35 cellular contexts compared by ENCODE assay signal in the genomic region with DNA sequence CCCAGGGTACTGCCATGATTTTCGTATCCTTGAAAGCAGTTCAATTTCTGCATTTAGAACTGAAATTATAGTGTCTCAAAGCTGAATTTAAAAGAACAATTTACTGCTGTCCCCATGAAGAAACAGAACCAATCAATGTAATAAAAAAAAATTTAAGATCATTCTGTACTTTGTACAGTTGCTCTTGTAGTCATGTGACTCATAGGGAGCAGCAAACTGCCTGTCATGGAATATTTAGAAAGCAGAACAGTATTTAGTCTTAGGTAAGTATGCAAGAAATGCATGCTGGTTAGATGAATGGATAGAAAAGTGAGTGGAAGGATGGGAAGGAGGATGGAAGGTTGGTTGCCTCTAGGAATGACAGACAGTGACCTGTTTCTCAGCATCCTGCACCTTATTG.
DNase-seq lines count a peak whose midpoint lies in the region; ATAC-seq, FAIRE-seq and TF ChIP-seq lines count a peak whose summit lies in the region.
"Had no signal": no experiment of that assay in that cellular context is flagged by ENCODE, and none has a peak within 500 bp of the region (broad histone marks: within the 10 kb centered on the region; RNA-seq: fewer than 3 reads in every experiment).

No MANE protein-coding gene starts in this region.

- no peak for TF ChIP-seq CTCF in K562 (IDR thresholded peaks at IDR 0.05 in 2 of 3, conservative IDR thresholded peaks at IDR 0.05 in 1 of 3; ENCODE audit: insufficient read depth in 2 of 3, low read depth in 1 of 3, low read length in 3 of 3)
- TF ChIP-seq CTCF in mucosa of descending colon (IDR thresholded peaks at IDR 0.05), result no peak

- H3K9me3 ChIP-seq in K562 (replicated peaks; ENCODE audit: control insufficient read depth, insufficient read depth, low read depth, low read length), result no peaks in the 10 kb centered on the region
- no peaks in the 10 kb centered on the region for H3K9me3 ChIP-seq in mucosa of descending colon
- H3K9me3 ChIP-seq: A549; BE2C; BLaER1; BLaER1 treated with 17β-estradiol and CSF1 and Interleukin-3, amounts not matched to agents 10 nM and 100 nM; Caco-2 had no signal

- no peak for ATAC-seq in K562
- peak; percentile 64 for ATAC-seq in left colon
- peak; percentile 43 for ATAC-seq in mucosa of descending colon
- no peak for ATAC-seq in GM18520 (IDR thresholded peaks at IDR 0.05; ENCODE audit: unreplicated experiment)
- no peak for ATAC-seq in stimulated activated naive B cell treated with anti-CD40 and anti-IgM and Interleukin-4, amounts not matched to agents 10 μg/mL and 1 μg/mL and 100 μg/mL, for 72 hours (replicated peaks)
- ATAC-seq: A549; CD8-positive, alpha-beta T cell had no signal

- H3K27ac ChIP-seq in K562 (ENCODE audit: extremely low read depth, low read depth, low read length), result no peak overlapping the region
- H3K27ac ChIP-seq: 22Rv1; A549; BLaER1; BLaER1 treated with 17β-estradiol and CSF1 and Interleukin-3, amounts not matched to agents 10 nM and 100 nM; C4-2B had no signal

- no peaks in the 10 kb centered on the region for H3K9me3 Mint-ChIP-seq in stimulated activated naive B cell treated with anti-CD40 and anti-IgM and Interleukin-4, amounts not matched to agents 10 μg/mL and 1 μg/mL and 100 μg/mL, for 72 hours

- H2AFZ ChIP-seq in K562 (ENCODE audit: low read depth, low read length), result no peak overlapping the region

- H3K27ac Mint-ChIP-seq in stimulated activated naive B cell treated with anti-CD40 and anti-IgM and Interleukin-4, amounts not matched to agents 10 μg/mL and 1 μg/mL and 100 μg/mL, for 72 hours, result no peak overlapping the region
- H3K27ac Mint-ChIP-seq: B cell; CD14-positive monocyte; CD4-positive, alpha-beta memory T cell; CD4-positive, alpha-beta T cell; CD4-positive, CD25-positive, alpha-beta regulatory T cell; CD8-positive, alpha-beta memory T cell; CD8-positive, alpha-beta T cell had no signal

- no peak overlapping the region for H3K4me3 Mint-ChIP-seq in stimulated activated naive B cell treated with anti-CD40 and anti-IgM and Interleukin-4, amounts not matched to agents 10 μg/mL and 1 μg/mL and 100 μg/mL, for 72 hours
- H3K4me3 Mint-ChIP-seq: B cell; CD14-positive monocyte; CD4-positive, alpha-beta memory T cell; CD4-positive, alpha-beta T cell; CD4-positive, CD25-positive, alpha-beta regulatory T cell; CD8-positive, alpha-beta memory T cell; CD8-positive, alpha-beta T cell had no signal

- intact Hi-C loops in K562 (cut with micrococcal nuclease) (no loop called here), left colon (cut with DNase I, micrococcal nuclease) (no loop called here), mucosa of descending colon (cut with DNase I, micrococcal nuclease) (no loop called here)

- no peak for TF ChIP-seq POLR2A in K562 (conservative IDR thresholded peaks at IDR 0.05)

- no peak overlapping the region for H3K4me2 ChIP-seq in K562 (ENCODE audit: insufficient read depth, low read length)
- H3K4me2 ChIP-seq: A549; BLaER1; BLaER1 treated with 17β-estradiol and CSF1 and Interleukin-3, amounts not matched to agents 10 nM and 100 nM had no signal

- POLR2A ChIA-PET in K562 (lab: Yijun Ruan, JAX), result no interaction called here

- no peaks in the 10 kb centered on the region for H3K36me3 Mint-ChIP-seq in stimulated activated naive B cell treated with anti-CD40 and anti-IgM and Interleukin-4, amounts not matched to agents 10 μg/mL and 1 μg/mL and 100 μg/mL, for 72 hours
- H3K36me3 Mint-ChIP-seq: CD14-positive monocyte; CD4-positive, alpha-beta memory T cell; CD4-positive, CD25-positive, alpha-beta regulatory T cell; CD8-positive, alpha-beta T cell had no signal

- H3K27me3 Mint-ChIP-seq in stimulated activated naive B cell treated with anti-CD40 and anti-IgM and Interleukin-4, amounts not matched to agents 10 μg/mL and 1 μg/mL and 100 μg/mL, for 72 hours, result no peaks in the 10 kb centered on the region
- H3K27me3 Mint-ChIP-seq: B cell; CD4-positive, alpha-beta memory T cell; CD4-positive, alpha-beta T cell; CD4-positive, CD25-positive, alpha-beta regulatory T cell; CD8-positive, alpha-beta memory T cell had no signal

- FAIRE-seq in K562 (lab: Jason Lieb, UNC) (no peak), RCC 7860 (lab: Jason Lieb, UNC) (no peak)
- FAIRE-seq: A204.1, A549, D721Med had no signal

- H3K4me3 ChIP-seq in K562 (no peak overlapping the region), mucosa of descending colon (no peak overlapping the region)
- H3K4me3 ChIP-seq: A549; BLaER1; BLaER1 treated with 17β-estradiol and CSF1 and Interleukin-3, amounts not matched to agents 10 nM and 100 nM had no signal

- 6% methylated on average over 1 of the region's 1 CpG for WGBS in K562 (ENCODE audit: insufficient coverage, low coverage, missing lambda C conversion rate)

- DNase-seq in K562 (ENCODE audit: extremely low read depth in 1 of 4, low spot score in 3 of 4), result no peak
- no peak for DNase-seq in left colon
- DNase-seq in mucosa of descending colon, result no peak
- DNase-seq in stimulated activated naive B cell treated with anti-CD40 and anti-IgM and Interleukin-4, amounts not matched to agents 10 μg/mL and 1 μg/mL and 100 μg/mL, for 72 hours, result no peak
- DNase-seq in RCC 7860 (ENCODE audit: low spot score), result no peak
- DNase-seq: 8988T; ACHN; AML-193; BE2C; C1 segment of cervical spinal cord; Caco-2; Calu3; CD4-positive, alpha-beta memory T cell; CD4-positive, alpha-beta T cell; CD4-positive, CD25-positive, alpha-beta regulatory T cell; CD8-positive, alpha-beta memory T cell; CD8-positive, alpha-beta T cell; COR-L47; DMS 273 treated with DMSO at 0.1 percent for 48 hours; DMS153; DMS53; DMS79; DMS79 treated with DMSO at 0.1 percent for 48 hours; DND-41; EL had no signal

- H3K9me1 ChIP-seq in K562 (ENCODE audit: control insufficient read depth, insufficient read depth, low read length), result no peaks in the 10 kb centered on the region

- H3K79me2 ChIP-seq in K562 (ENCODE audit: control insufficient read depth, insufficient read depth, low read length), result no peaks in the 10 kb centered on the region

- no peaks in the 10 kb centered on the region for H3K4me1 Mint-ChIP-seq in stimulated activated naive B cell treated with anti-CD40 and anti-IgM and Interleukin-4, amounts not matched to agents 10 μg/mL and 1 μg/mL and 100 μg/mL, for 72 hours
- H3K4me1 Mint-ChIP-seq: B cell; CD14-positive monocyte; CD4-positive, alpha-beta memory T cell; CD4-positive, CD25-positive, alpha-beta regulatory T cell; CD8-positive, alpha-beta memory T cell had no signal

- no peak for TF ChIP-seq RAD21 in K562 (CRISPR knock-in tag; conservative IDR thresholded peaks at IDR 0.05 in 1 of 2, IDR thresholded peaks at IDR 0.05 in 1 of 2)

- no TSS peak for BruUV-seq in K562 (replicated peaks; lab: Mats Ljungman, UMichigan)

- H3K27me3 ChIP-seq in K562 (ENCODE audit: control insufficient read depth in 2 of 2, insufficient read depth in 2 of 2, low read length in 2 of 2), result no peaks in the 10 kb centered on the region
- H3K27me3 ChIP-seq: BE2C; BLaER1; BLaER1 treated with 17β-estradiol and CSF1 and Interleukin-3, amounts not matched to agents 10 nM and 100 nM had no signal

- H3K4me1 ChIP-seq in K562 (replicated peaks in 1 of 2; ENCODE audit: control insufficient read depth in 2 of 2, insufficient read depth in 2 of 2, low read length in 2 of 2) (no peaks in the 10 kb centered on the region), mucosa of descending colon (ENCODE audit: low read depth) (no peaks in the 10 kb centered on the region)
- H3K4me1 ChIP-seq: A549, BE2C had no signal

- TF ChIP-seq EP300 in K562 (IDR thresholded peaks at IDR 0.05; ENCODE audit: low read length), result no peak

- no peak overlapping the region for H3K9ac ChIP-seq in K562 (ENCODE audit: insufficient read depth in 1 of 2, low read depth in 2 of 2, low read length in 2 of 2)
- H3K9ac ChIP-seq: BLaER1; BLaER1 treated with 17β-estradiol and CSF1 and Interleukin-3, amounts not matched to agents 10 nM and 100 nM had no signal

- no peaks in the 10 kb centered on the region for H4K20me1 ChIP-seq in K562 (replicated peaks; ENCODE audit: control insufficient read depth, insufficient read depth, low read length)
- H4K20me1 ChIP-seq: BLaER1; BLaER1 treated with 17β-estradiol and CSF1 and Interleukin-3, amounts not matched to agents 10 nM and 100 nM had no signal

- in situ Hi-C loops in K562 (cut with MboI), result no loop called here

- CTCF ChIA-PET in K562 (lab: Yijun Ruan, JAX; ENCODE audit: low intra/inter-chr PET ratio), result no interaction called here

- H3K36me3 ChIP-seq in K562 (ENCODE audit: control insufficient read depth, insufficient read depth, low read length) (no peaks in the 10 kb centered on the region), mucosa of descending colon (ENCODE audit: low read depth) (no peaks in the 10 kb centered on the region)
- H3K36me3 ChIP-seq: BE2C; BLaER1; BLaER1 treated with 17β-estradiol and CSF1 and Interleukin-3, amounts not matched to agents 10 nM and 100 nM had no signal

TF ChIP-seq in K562, 482 proteins besides CTCF, POLR2A, EP300 and RAD21:
- TF ChIP-seq SNAPC5 (CRISPR knock-in tag; IDR thresholded peaks at IDR 0.05) (no peak), TFE3 (CRISPR knock-in tag; IDR thresholded peaks at IDR 0.05) (peak; percentile 58)
TF ChIP-seq in K562: peak in this region for 1.

Comparison
In these comparisons a context has a peak if more than half of its experiments do, and no peak if none do; other contexts are left out.
1. ATAC-seq: peak in left colon (single experiment) and mucosa of descending colon (single experiment); none in K562 (single experiment), GM18520 (single experiment) and stimulated activated naive B cell treated with anti-CD40 and anti-IgM and Interleukin-4, amounts not matched to agents 10 μg/mL and 1 μg/mL and 100 μg/mL, for 72 hours (0 of 2).